In genomic region chr7:5647816-5648215, GRCh38 we compare ENCODE assay signal across 22 cellular contexts. TPM values are rescaled to one million over a fixed set of nuclear protein-coding genes. Genes with fewer than 3 reads are reported as not detected.
DNase-seq lines count a peak whose midpoint lies in the region; ATAC-seq, FAIRE-seq and TF ChIP-seq lines count a peak whose summit lies in the region.
"Had no signal": no experiment of that assay in that cellular context is flagged by ENCODE, and none has a peak within 500 bp of the region (broad histone marks: within the 10 kb centered on the region; RNA-seq: fewer than 3 reads in every experiment).

No MANE protein-coding gene starts in this region.

- intact Hi-C loops in mammary epithelial cell (cut with micrococcal nuclease) = no loop called here

- ATAC-seq in activated T-cell treated with anti-CD3 and anti-CD28 coated beads, Interleukin-2, amount 50 U/mL, for 72 hours (replicated peaks in 1 of 2) = no peak
- no peak for ATAC-seq in activated T-cell treated with anti-CD3 and anti-CD28 coated beads, Interleukin-2, amount 50 U/mL, for 4 hours
- ATAC-seq in RWPE2 (ENCODE audit: low read depth) (no peak), GM21737 (IDR thresholded peaks at IDR 0.05; ENCODE audit: unreplicated experiment) (no peak)
- ATAC-seq: A549, GM23338 had no signal

- H3K9me3 Mint-ChIP-seq in activated T-cell treated with anti-CD3 and anti-CD28 coated beads, Interleukin-2, amount 50 U/mL, for 72 hours = no peaks in the 10 kb centered on the region
- H3K9me3 Mint-ChIP-seq in activated T-cell treated with anti-CD3 and anti-CD28 coated beads, Interleukin-2, amount 50 U/mL, for 4 hours = no peaks in the 10 kb centered on the region
- H3K9me3 Mint-ChIP-seq: CD14-positive monocyte, GM23338 had no signal

- H3K4me3 Mint-ChIP-seq in activated T-cell treated with anti-CD3 and anti-CD28 coated beads, Interleukin-2, amount 50 U/mL, for 72 hours = no peak overlapping the region
- no peak overlapping the region for H3K4me3 Mint-ChIP-seq in activated T-cell treated with anti-CD3 and anti-CD28 coated beads, Interleukin-2, amount 50 U/mL, for 4 hours
- H3K4me3 Mint-ChIP-seq: CD14-positive monocyte; CD4-positive, alpha-beta memory T cell; GM23338 had no signal

- H3K4me2 ChIP-seq in mammary epithelial cell (ENCODE audit: insufficient read depth, low read depth, low read length) (no peak overlapping the region), keratinocyte (ENCODE audit: control insufficient read depth, extremely low read depth, insufficient read depth, low read depth, low read length) (no peak overlapping the region)
- H3K4me2 ChIP-seq: A549, BLaER1, GM23338 had no signal

- TF ChIP-seq CTCF in RWPE2 (IDR thresholded peaks at IDR 0.05; ENCODE audit: poor library complexity, severe bottlenecking) = no peak
- TF ChIP-seq CTCF in mammary epithelial cell (conservative IDR thresholded peaks at IDR 0.05 in 1 of 2, IDR thresholded peaks at IDR 0.05 in 1 of 2; ENCODE audit: extremely low read depth in 1 of 2, insufficient read depth in 1 of 2, low read depth in 1 of 2, low read length in 2 of 2) = no peak
- no peak for TF ChIP-seq CTCF in keratinocyte (optimal IDR thresholded peaks at IDR 0.05 in 1 of 3, IDR thresholded peaks at IDR 0.05 in 1 of 3, conservative IDR thresholded peaks at IDR 0.05 in 1 of 3; ENCODE audit: extremely low read depth in 1 of 3, insufficient read depth in 2 of 3, low read length in 3 of 3)

- peak overlapping the region; percentile 63 for H3K27ac Mint-ChIP-seq in activated T-cell treated with anti-CD3 and anti-CD28 coated beads, Interleukin-2, amount 50 U/mL, for 72 hours
- H3K27ac Mint-ChIP-seq: CD14-positive monocyte; CD4-positive, alpha-beta memory T cell; GM23338 had no signal

- H3K4me3 ChIP-seq in RWPE2 (ENCODE audit: severe bottlenecking) (no peak overlapping the region), mammary epithelial cell (replicated peaks in 1 of 3; ENCODE audit: insufficient read depth in 1 of 3, low read depth in 2 of 3, low read length in 3 of 3) (no peak overlapping the region), keratinocyte (ENCODE audit: control insufficient read depth in 2 of 3, extremely low read depth in 1 of 3, insufficient read depth in 2 of 3, low read depth in 1 of 3, low read length in 3 of 3) (no peak overlapping the region)
- H3K4me3 ChIP-seq: A549, BLaER1, GM23338 had no signal

- H3K27me3 Mint-ChIP-seq in activated T-cell treated with anti-CD3 and anti-CD28 coated beads, Interleukin-2, amount 50 U/mL, for 72 hours (ENCODE audit: low read depth) = no peaks in the 10 kb centered on the region
- no peaks in the 10 kb centered on the region for H3K27me3 Mint-ChIP-seq in activated T-cell treated with anti-CD3 and anti-CD28 coated beads, Interleukin-2, amount 50 U/mL, for 4 hours (ENCODE audit: low read depth)
- H3K27me3 Mint-ChIP-seq: CD4-positive, alpha-beta memory T cell had no signal

- H2AFZ ChIP-seq in mammary epithelial cell (ENCODE audit: low read depth, low read length) = no peak overlapping the region
- no peak overlapping the region for H2AFZ ChIP-seq in keratinocyte (ENCODE audit: control insufficient read depth, low read length)
- H2AFZ ChIP-seq: GM23338 had no signal

- in situ Hi-C loops in mammary epithelial cell (cut with MboI; ENCODE audit: low sequenced_read_pairs in 2 of 2) = no loop called here

- peaks cover 13 to 17% of the 10 kb centered on the region in 2 donors for H3K36me3 Mint-ChIP-seq in activated T-cell treated with anti-CD3 and anti-CD28 coated beads, Interleukin-2, amount 50 U/mL, for 72 hours (ENCODE audit: insufficient read depth in 2 of 2)
- H3K36me3 Mint-ChIP-seq in activated T-cell treated with anti-CD3 and anti-CD28 coated beads, Interleukin-2, amount 50 U/mL, for 4 hours (ENCODE audit: insufficient read depth) = peaks cover 36% of the 10 kb centered on the region

- no peaks in the 10 kb centered on the region for H3K27me3 ChIP-seq in RWPE2 (ENCODE audit: insufficient read depth, poor library complexity, severe bottlenecking)
- H3K27me3 ChIP-seq in mammary epithelial cell (ENCODE audit: insufficient read depth, low read length) = no peaks in the 10 kb centered on the region
- no peaks in the 10 kb centered on the region for H3K27me3 ChIP-seq in keratinocyte (ENCODE audit: control insufficient read depth, extremely low read depth, insufficient read depth, low read length)
- H3K27me3 ChIP-seq: BLaER1 had no signal

- 93% methylated on average over 2 of the region's 2 CpGs for WGBS in mammary epithelial cell (ENCODE audit: low coverage, missing lambda C conversion rate)

- H3K4me1 ChIP-seq in RWPE2 (ENCODE audit: insufficient read depth, poor library complexity, severe bottlenecking) (peaks cover 28% of the 10 kb centered on the region), mammary epithelial cell (ENCODE audit: insufficient read depth, low read length) (peaks cover 27% of the 10 kb centered on the region), keratinocyte (ENCODE audit: control insufficient read depth, extremely low read depth, insufficient read depth, low read length) (peaks cover 34% of the 10 kb centered on the region)
- H3K4me1 ChIP-seq: A549 had no signal

- H3K9me3 ChIP-seq in RWPE2 (ENCODE audit: severe bottlenecking) = peaks cover 11% of the 10 kb centered on the region
- H3K9me3 ChIP-seq in mammary epithelial cell (replicated peaks; ENCODE audit: insufficient read depth, low read length) = no peaks in the 10 kb centered on the region
- H3K9me3 ChIP-seq in keratinocyte (ENCODE audit: control insufficient read depth, low read depth, low read length) = no peaks in the 10 kb centered on the region
- H3K9me3 ChIP-seq: A549, BLaER1 had no signal

- no peak for DNase-seq in activated T-cell treated with anti-CD3 and anti-CD28 coated beads, Interleukin-2, amount 50 U/mL, for 72 hours
- DNase-seq in activated T-cell treated with anti-CD3 and anti-CD28 coated beads, Interleukin-2, amount 50 U/mL, for 4 hours = no peak
- DNase-seq in RWPE2 (ENCODE audit: low spot score) (no peak), mammary epithelial cell (no peak), keratinocyte (ENCODE audit: low read depth, low spot score) (no peak), NCI-H446 treated with DMSO at 0.1 percent for 48 hours (lab: John Stamatoyannopoulos, UW) (no peak), urothelium cell line (ENCODE audit: low spot score) (no peak)
- DNase-seq: CD4-positive, alpha-beta memory T cell; DMS153; DMS79; GDM1; HCEC 1CT had no signal

- H3K27ac ChIP-seq in RWPE2 (ENCODE audit: poor library complexity, severe bottlenecking) (peak overlapping the region; percentile 97), mammary epithelial cell (ENCODE audit: insufficient read depth, low read depth, low read length) (peak overlapping the region; percentile 96), keratinocyte (ENCODE audit: control insufficient read depth, insufficient read depth, low read length) (peak overlapping the region; percentile 91)
- H3K27ac ChIP-seq: 22Rv1, A549, BLaER1 had no signal

- no peaks in the 10 kb centered on the region for H3K9me1 ChIP-seq in keratinocyte (ENCODE audit: control insufficient read depth, extremely low read depth, insufficient read depth, low read length)

- peaks cover 17% of the 10 kb centered on the region for H3K4me1 Mint-ChIP-seq in activated T-cell treated with anti-CD3 and anti-CD28 coated beads, Interleukin-2, amount 50 U/mL, for 72 hours (ENCODE audit: low read depth)
- peaks cover 21% of the 10 kb centered on the region for H3K4me1 Mint-ChIP-seq in activated T-cell treated with anti-CD3 and anti-CD28 coated beads, Interleukin-2, amount 50 U/mL, for 4 hours (ENCODE audit: low read depth)

- FAIRE-seq in keratinocyte (lab: Jason Lieb, UNC) (no peak), urothelium cell line (lab: Jason Lieb, UNC) (no peak)
- FAIRE-seq: A549, GM12892, GM18507, H54, HTR-8/SVneo had no signal

- H4K20me1 ChIP-seq in mammary epithelial cell (ENCODE audit: insufficient read depth, low read length) (no peaks in the 10 kb centered on the region), keratinocyte (ENCODE audit: control insufficient read depth, extremely low read depth, insufficient read depth, low read length) (no peaks in the 10 kb centered on the region)

- dilution Hi-C loops in mammary epithelial cell (cut with HindIII; ENCODE audit: low sequenced_read_pairs) = no loop called here
- dilution Hi-C loops in keratinocyte (cut with MboI; ENCODE audit: extremely low pct_ligation_motif_present, low sequenced_read_pairs) = no loop called here

- CTCF ChIA-PET in mammary epithelial cell (lab: Charles Lee; ENCODE audit: low non-redundant PET) = interaction anchor here (0.7 kb wide), 1 partner anchor 105 kb away, joined by 11 read pairs; no protein-coding TSS in a partner anchor

- H3K36me3 ChIP-seq in RWPE2 (ENCODE audit: low read depth) (peaks cover 25% of the 10 kb centered on the region), mammary epithelial cell (ENCODE audit: insufficient read depth, low read length) (peaks cover 9% of the 10 kb centered on the region), keratinocyte (ENCODE audit: control insufficient read depth in 2 of 2, extremely low read depth in 1 of 2, insufficient read depth in 2 of 2, low read length in 2 of 2) (peaks cover 6 to 7% of the 10 kb centered on the region in 2 experiments)

- H3K9ac ChIP-seq in mammary epithelial cell (ENCODE audit: insufficient read depth, low read length) (no peak overlapping the region), keratinocyte (ENCODE audit: control insufficient read depth, extremely low read depth, insufficient read depth, low read length) (no peak overlapping the region)
- H3K9ac ChIP-seq: BLaER1 had no signal

- no TSS peak for BruUV-seq in mammary epithelial cell (replicated peaks; lab: Mats Ljungman, UMichigan)

- no peaks in the 10 kb centered on the region for H3K79me2 ChIP-seq in mammary epithelial cell (ENCODE audit: insufficient read depth, low read length)
- no peaks in the 10 kb centered on the region for H3K79me2 ChIP-seq in keratinocyte (ENCODE audit: control insufficient read depth, insufficient read depth, low read length)

RNA-seq across cellular contexts. Expression of gene FSCN1, which starts 55.2 kb away (rescaled TPM):
- total RNA-seq in activated T-cell treated with anti-CD3 and anti-CD28 coated beads, Interleukin-2, amount 50 U/mL, for 72 hours = 10 to 100 TPM; 25.7 to 31.3 TPM
- 10 to 100 TPM; 17.5 to 27.2 (median 18.3) TPM for total RNA-seq in activated T-cell treated with anti-CD3 and anti-CD28 coated beads, Interleukin-2, amount 50 U/mL, for 4 hours
- 100 to 1,000 TPM; 303 to 480 TPM for total RNA-seq in mammary epithelial cell
- polyA plus RNA-seq in mammary epithelial cell (365 TPM), keratinocyte (133 to 291 TPM (median 149 TPM) in 3 replicates)
- polyA minus RNA-seq in mammary epithelial cell (201 TPM), keratinocyte (100 to 357 TPM (median 134 TPM) in 3 replicates)
- polyA plus RNA-seq in keratinocyte (2011; ENCODE audit: low read depth) = 120 TPM
- polyA plus RNA-seq in keratinocyte (2011; cell fraction: cytosol; rRNA removed) = 92.2 and 328 TPM in 2 replicates
- 106 and 176 TPM in 2 replicates for polyA plus RNA-seq in keratinocyte (2011; cell fraction: nucleus; rRNA removed)
- 132 and 514 TPM in 2 replicates for polyA plus RNA-seq in keratinocyte (2012; ENCODE audit: low replicate concordance)
- 829 TPM for polyA minus RNA-seq in keratinocyte (2011; cell fraction: cytosol; rRNA and poly(A)+ RNA removed)
- polyA minus RNA-seq in keratinocyte (2011; cell fraction: nucleus; rRNA and poly(A)+ RNA removed) = 210 and 230 TPM in 2 replicates

Comparison
In these comparisons a context has a peak if more than half of its experiments do, and no peak if none do; other contexts are left out.
1. RNA of gene FSCN1, which starts 55.2 kb away (total RNA-seq): 303 to 480 TPM in mammary epithelial cell; 25.7 to 31.3 TPM in activated T-cell treated with anti-CD3 and anti-CD28 coated beads, Interleukin-2, amount 50 U/mL, for 72 hours and 17.5 to 27.2 TPM in activated T-cell treated with anti-CD3 and anti-CD28 coated beads, Interleukin-2, amount 50 U/mL, for 4 hours; every median in the first group is over 4 times any median in the second.
2. Peak in every context shown above with its lines, with median percentiles within 50 percentile points of each other: H3K27ac ChIP-seq.